In the genomic region with DNA sequence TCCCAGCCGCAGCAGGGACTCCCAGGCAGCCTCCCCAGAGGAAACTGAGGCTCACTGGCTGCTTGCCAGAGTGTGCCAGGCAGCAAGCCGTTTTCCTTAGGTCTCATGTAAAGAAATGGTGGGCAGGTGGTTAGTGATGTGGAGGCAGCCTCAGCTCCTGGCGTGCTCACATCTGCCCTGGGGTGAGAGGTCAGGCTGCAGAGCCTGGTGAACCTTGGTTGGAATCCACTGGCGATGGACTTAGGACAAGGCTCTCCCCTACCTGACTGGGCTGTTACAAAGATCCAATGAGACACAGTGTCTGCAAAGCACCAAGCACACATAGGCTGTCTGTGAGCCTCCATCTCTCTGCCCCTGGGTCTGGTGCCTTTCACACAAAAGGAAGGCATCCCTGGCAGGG, we compare ENCODE assay signal across 19 cellular contexts. TPM values are rescaled to one million over a fixed set of nuclear protein-coding genes. Genes with fewer than 3 reads are reported as not detected.
"Had no signal": no experiment of that assay in that cellular context is flagged by ENCODE, and none has a peak within 500 bp of the region (broad histone marks: within the 10 kb centered on the region; RNA-seq: fewer than 3 reads in every experiment).

No MANE protein-coding gene starts in this region.

- H3K36me3 Mint-ChIP-seq: activated CD8-positive, alpha-beta memory T cell treated with anti-CD3 and anti-CD28 coated beads, Interleukin-2, amount 10 ng/mL, durations not matched to agents 7 days and 5 days; activated naive CD4-positive, alpha-beta T cell treated with anti-CD3 and anti-CD28 coated beads, Interleukin-2, amount 50 U/mL, for 24 hours; WTC11 had no signal

- H3K9me3 ChIP-seq: breast epithelium had no signal

- H3K27ac Mint-ChIP-seq: activated CD4-positive, alpha-beta T cell treated with anti-CD3 and anti-CD28 coated beads, Interleukin-2, amount 10 ng/mL, durations not matched to agents 24 days and 14 days; activated CD8-positive, alpha-beta memory T cell treated with anti-CD3 and anti-CD28 coated beads, Interleukin-2, amount 10 ng/mL, durations not matched to agents 7 days and 5 days; activated naive CD4-positive, alpha-beta T cell treated with anti-CD3 and anti-CD28 coated beads, Interleukin-2, amount 50 U/mL, for 24 hours; activated T-cell treated with anti-CD3 and anti-CD28 coated beads, Interleukin-2, amount 50 U/mL, for 24 hours; activated T-helper 1 cell treated with anti-CD3 and anti-CD28 coated beads, Interleukin-12 subunit alpha, Interleukin-12 subunit beta, Interleukin-2, Interleukin-4 antibody, amounts not matched to agents 30 ng/mL and 10 ng/mL and 1 ng/mL, durations not matched to agents 14 hours and 24 hours and 36 hours; T-helper 17 cell; WTC11 had no signal

- DNase-seq: activated CD4-positive, alpha-beta T cell treated with anti-CD3 and anti-CD28 coated beads, Interleukin-2, amount 10 ng/mL, durations not matched to agents 24 days and 14 days; activated CD4-positive, alpha-beta T cell treated with anti-CD3 and anti-CD28 coated beads, Interleukin-2, amount 50 U/mL, for 48 hours; activated CD4-positive, CD25-positive, alpha-beta regulatory T cell treated with anti-CD3 and anti-CD28 coated beads, Interleukin-2, amount 50 U/mL, for 72 hours; activated CD8-positive, alpha-beta memory T cell treated with anti-CD3 and anti-CD28 coated beads, Interleukin-2, amount 10 ng/mL, durations not matched to agents 7 days and 5 days; activated effector memory CD4-positive, alpha-beta T cell treated with Interleukin-2 at 50 U/mL for 16 hours; activated naive CD4-positive, alpha-beta T cell; activated T-cell treated with anti-CD3 and anti-CD28 coated beads, Interleukin-2, amount 50 U/mL, for 24 hours; caudate nucleus; Karpas-422; MM.1S; NCI-H146; PC-9; T-helper 17 cell; T-helper 9 cell had no signal

- H3K4me1 ChIP-seq: breast epithelium had no signal

- ATAC-seq: activated CD8-positive, alpha-beta memory T cell treated with anti-CD3 and anti-CD28 coated beads, Interleukin-2, amount 10 ng/mL, durations not matched to agents 7 days and 5 days; T-helper 17 cell had no signal

- H3K4me3 ChIP-seq: breast epithelium, PC-9 had no signal

- H3K36me3 ChIP-seq: breast epithelium had no signal

- H2AFZ ChIP-seq: PC-9 had no signal

- H3K4me3 Mint-ChIP-seq: activated CD4-positive, alpha-beta T cell treated with anti-CD3 and anti-CD28 coated beads, Interleukin-2, amount 10 ng/mL, durations not matched to agents 24 days and 14 days; activated CD8-positive, alpha-beta memory T cell treated with anti-CD3 and anti-CD28 coated beads, Interleukin-2, amount 10 ng/mL, durations not matched to agents 7 days and 5 days; activated naive CD4-positive, alpha-beta T cell treated with anti-CD3 and anti-CD28 coated beads, Interleukin-2, amount 50 U/mL, for 24 hours; activated T-cell treated with anti-CD3 and anti-CD28 coated beads, Interleukin-2, amount 50 U/mL, for 24 hours; activated T-helper 1 cell treated with anti-CD3 and anti-CD28 coated beads, Interleukin-12 subunit alpha, Interleukin-12 subunit beta, Interleukin-2, Interleukin-4 antibody, amounts not matched to agents 30 ng/mL and 10 ng/mL and 1 ng/mL, durations not matched to agents 14 hours and 24 hours and 36 hours; T-helper 17 cell; WTC11 had no signal

- H3K4me2 ChIP-seq: PC-9 had no signal

- H3K27ac ChIP-seq: breast epithelium, PC-9 had no signal

- H3K9me3 Mint-ChIP-seq: activated CD4-positive, alpha-beta T cell treated with anti-CD3 and anti-CD28 coated beads, Interleukin-2, amount 10 ng/mL, durations not matched to agents 24 days and 14 days; activated naive CD4-positive, alpha-beta T cell treated with anti-CD3 and anti-CD28 coated beads, Interleukin-2, amount 50 U/mL, for 24 hours; activated T-cell treated with anti-CD3 and anti-CD28 coated beads, Interleukin-2, amount 50 U/mL, for 24 hours; activated T-helper 1 cell treated with anti-CD3 and anti-CD28 coated beads, Interleukin-12 subunit alpha, Interleukin-12 subunit beta, Interleukin-2, Interleukin-4 antibody, amounts not matched to agents 30 ng/mL and 10 ng/mL and 1 ng/mL, durations not matched to agents 14 hours and 24 hours and 36 hours; WTC11 had no signal

- H3K4me1 Mint-ChIP-seq: activated CD4-positive, alpha-beta T cell treated with anti-CD3 and anti-CD28 coated beads, Interleukin-2, amount 10 ng/mL, durations not matched to agents 24 days and 14 days; activated CD8-positive, alpha-beta memory T cell treated with anti-CD3 and anti-CD28 coated beads, Interleukin-2, amount 10 ng/mL, durations not matched to agents 7 days and 5 days; activated naive CD4-positive, alpha-beta T cell treated with anti-CD3 and anti-CD28 coated beads, Interleukin-2, amount 50 U/mL, for 24 hours had no signal

- H3K27me3 ChIP-seq: breast epithelium had no signal

RNA-seq across cellular contexts. Expression of gene LHX6, which starts 30.9 kb away (rescaled TPM):
- total RNA-seq: activated CD4-positive, alpha-beta T cell treated with anti-CD3 and anti-CD28 coated beads, Interleukin-2, amount 10 ng/mL, durations not matched to agents 24 days and 14 days; activated CD8-positive, alpha-beta memory T cell treated with anti-CD3 and anti-CD28 coated beads, Interleukin-2, amount 10 ng/mL, durations not matched to agents 7 days and 5 days; PC-9; T-helper 17 cell had no signal
- polyA plus RNA-seq: aorta had no signal

RNA-seq across cellular contexts. Expression of gene MORN5, which starts 38.2 kb away (rescaled TPM):
- total RNA-seq: activated CD4-positive, alpha-beta T cell treated with anti-CD3 and anti-CD28 coated beads, Interleukin-2, amount 10 ng/mL, durations not matched to agents 24 days and 14 days; activated CD8-positive, alpha-beta memory T cell treated with anti-CD3 and anti-CD28 coated beads, Interleukin-2, amount 10 ng/mL, durations not matched to agents 7 days and 5 days; activated T-helper 1 cell treated with anti-CD3 and anti-CD28 coated beads, Interleukin-12 subunit alpha, Interleukin-12 subunit beta, Interleukin-2, Interleukin-4 antibody, amounts not matched to agents 30 ng/mL and 10 ng/mL and 1 ng/mL, durations not matched to agents 14 hours and 24 hours and 36 hours; aorta; breast epithelium; PC-9; T-helper 17 cell; WTC11 had no signal
- polyA plus RNA-seq: aorta had no signal
